In genomic region chr6:151765444-151765886, GRCh38 we compare ENCODE assay signal across 9 cellular contexts. TPM values are rescaled to one million over a fixed set of nuclear protein-coding genes. Genes with fewer than 3 reads are reported as not detected.
A peak's percentile ranks its signal among the peaks of the same experiment; 100 is the strongest.
DNase-seq lines count a peak whose midpoint lies in the region; ATAC-seq, FAIRE-seq and TF ChIP-seq lines count a peak whose summit lies in the region.
"Had no signal": no experiment of that assay in that cellular context is flagged by ENCODE, and none has a peak within 500 bp of the region (broad histone marks: within the 10 kb centered on the region; RNA-seq: fewer than 3 reads in every experiment).

No MANE protein-coding gene starts in this region.

- no peaks in the 10 kb centered on the region for H3K36me3 Mint-ChIP-seq in MCF 10A (ENCODE audit: insufficient read depth, unreplicated experiment)

- CTCF ChIA-PET in MCF 10A (lab: Yijun Ruan, JAX): interaction anchor here (0.7 to 6.5 kb wide), 36 partner anchors 9 to 504 kb away, joined by 3 to 142 read pairs (median 4); no protein-coding TSS in a partner anchor

- DNase-seq in NCI-H1436 (lab: John Stamatoyannopoulos, UW) (peak; percentile 42), NCI-H1436 treated with DMSO at 0.1 percent for 48 hours (lab: John Stamatoyannopoulos, UW) (no peak), RCC 7860 (ENCODE audit: low spot score) (peak; percentile 22), MCF 10A (ENCODE audit: unreplicated experiment) (peak; percentile 85), iris pigment epithelial cell (ENCODE audit: low read depth) (peak; percentile 93)
- DNase-seq in Jurkat, Clone E6-1 (ENCODE audit: low read depth, low spot score): peak; percentile 49
- DNase-seq in stimulated activated CD4-positive, alpha-beta T cell treated with anti-CD3 and anti-CD28 coated beads, Interleukin-4, amount 100 ng/mL, for 24 hours: peak; percentile 57

- FAIRE-seq in RCC 7860 (lab: Jason Lieb, UNC): peak; percentile 53

- H3K4me1 Mint-ChIP-seq in MCF 10A (ENCODE audit: insufficient read depth, unreplicated experiment): peaks cover 23% of the 10 kb centered on the region

- no peak overlapping the region for H3K4me3 ChIP-seq in Jurkat, Clone E6-1 (ENCODE audit: low read length)
- H3K4me3 ChIP-seq: BLaER1 treated with 17β-estradiol and CSF1 and Interleukin-3, amounts not matched to agents 10 nM and 100 nM had no signal

- TF ChIP-seq CTCF in MCF 10A (IDR thresholded peaks at IDR 0.05; ENCODE audit: unreplicated experiment): peak; percentile 64

- peak; percentile 63 for ATAC-seq in GM21737 (IDR thresholded peaks at IDR 0.05; ENCODE audit: unreplicated experiment)

- H3K27ac Mint-ChIP-seq in MCF 10A (ENCODE audit: low read depth, unreplicated experiment): peak overlapping the region; percentile 6

- intact Hi-C loops in MCF 10A (cut with micrococcal nuclease): loop anchor here (1.0 kb wide), 1 partner anchor 359 kb away; no protein-coding TSS in a partner anchor

- no peaks in the 10 kb centered on the region for H3K27me3 Mint-ChIP-seq in MCF 10A (ENCODE audit: insufficient read depth, unreplicated experiment)

- no TSS peak for BruUV-seq in MCF 10A (replicated peaks; lab: Mats Ljungman, UMichigan)

- no peaks in the 10 kb centered on the region for H3K9me3 Mint-ChIP-seq in MCF 10A (ENCODE audit: unreplicated experiment)

- H3K4me3 Mint-ChIP-seq in MCF 10A (ENCODE audit: unreplicated experiment): no peak overlapping the region

- POLR2A ChIA-PET in MCF 10A (lab: Yijun Ruan, JAX): interaction anchor here (0.5 to 2.7 kb wide), 14 partner anchors 9 to 506 kb away, joined by 3 to 22 read pairs (median 4); partner anchors contain the start of gene RMND1

RNA-seq across cellular contexts. Expression of gene ESR1, which starts 42.0 kb away (rescaled TPM):
- not detected for polyA plus RNA-seq in Jurkat, Clone E6-1 (2012; ENCODE audit: insufficient read depth, insufficient read length)
- total RNA-seq in MCF 10A (2022): 0.05 TPM in 2 replicates
